Comparison of ENCODE assay signal across 33 cellular contexts in genomic region chrX:12426420-12426819, GRCh38.
A peak's percentile ranks its signal among the peaks of the same experiment; 100 is the strongest.
DNase-seq lines count a peak whose midpoint lies in the region; FAIRE-seq and TF ChIP-seq lines count a peak whose summit lies in the region.
"Had no signal": no experiment of that assay in that cellular context is flagged by ENCODE, and none has a peak within 500 bp of the region (broad histone marks: within the 10 kb centered on the region; RNA-seq: fewer than 3 reads in every experiment).

No MANE protein-coding gene starts in this region.

- H3K4me3 ChIP-seq in HEK293 (ENCODE audit: low read depth, low read length) (no peak overlapping the region), dorsolateral prefrontal cortex (no peak overlapping the region)
- H3K4me3 ChIP-seq: A549; BLaER1; BLaER1 treated with 17β-estradiol and CSF1 and Interleukin-3, amounts not matched to agents 10 nM and 100 nM had no signal

- H3K9me3 ChIP-seq in HEK293 (ENCODE audit: control insufficient read depth, insufficient read depth, low read depth, low read length): no peaks in the 10 kb centered on the region
- H3K9me3 ChIP-seq: A549, BE2C, BLaER1, Caco-2 had no signal

- intact Hi-C loops in dorsolateral prefrontal cortex (cut with DNase I): no loop called here

- DNase-seq in left kidney (ENCODE audit: low read depth, low spot score) (peak; percentile 2), D341Med (ENCODE audit: low spot score) (no peak), GDM1 (lab: John Stamatoyannopoulos, UW) (no peak), dorsolateral prefrontal cortex (no peak)
- DNase-seq: 8988T; ACHN; AML-193; BE2C; C1 segment of cervical spinal cord; Caco-2; Calu3; CD4-positive, alpha-beta memory T cell; CD4-positive, alpha-beta T cell; CD4-positive, CD25-positive, alpha-beta regulatory T cell; CD8-positive, alpha-beta memory T cell; CD8-positive, alpha-beta T cell; COR-L47; DMS 273 treated with DMSO at 0.1 percent for 48 hours; DMS153; DMS53; DMS79; DMS79 treated with DMSO at 0.1 percent for 48 hours; DND-41; EL had no signal

- peaks cover 0 to 39% (median 4%) of the 10 kb centered on the region in 45 donors for H3K27me3 ChIP-seq in dorsolateral prefrontal cortex
- H3K27me3 ChIP-seq: BE2C had no signal

- no peaks in the 10 kb centered on the region for H3K36me3 ChIP-seq in HEK293 (ENCODE audit: control insufficient read depth in 2 of 2, insufficient read depth in 1 of 2, low read length in 2 of 2)
- H3K36me3 ChIP-seq: BE2C; BLaER1; BLaER1 treated with 17β-estradiol and CSF1 and Interleukin-3, amounts not matched to agents 10 nM and 100 nM had no signal

- FAIRE-seq in islet of Langerhans (lab: Jason Lieb, UNC): peak; percentile 66
- FAIRE-seq: A204.1, A549, D721Med had no signal

- CTCF ChIA-PET in HEK293 (lab: Yijun Ruan, JAX): interaction anchor here (0.6 to 0.7 kb wide), 2 partner anchors 9 to 187 kb away, joined by 3 read pairs; no protein-coding TSS in a partner anchor

- H3K27ac ChIP-seq in HEK293 (ENCODE audit: extremely low read depth, low read depth, low read length) (no peak overlapping the region), dorsolateral prefrontal cortex (no peak overlapping the region)
- H3K27ac ChIP-seq: 22Rv1; A549; BLaER1; BLaER1 treated with 17β-estradiol and CSF1 and Interleukin-3, amounts not matched to agents 10 nM and 100 nM; C4-2B had no signal

- POLR2A ChIA-PET in HEK293 (lab: Yijun Ruan, JAX): no interaction called here

- TF ChIP-seq CTCF in HEK293 (tag by site-specific recombination; IDR thresholded peaks at IDR 0.05): no peak
- no peak for TF ChIP-seq CTCF in dorsolateral prefrontal cortex (IDR thresholded peaks at IDR 0.05 in 54 of 56, conservative IDR thresholded peaks at IDR 0.05 in 2 of 56; ENCODE audit: low read depth in 1 of 56, partially characterized antibody in 56 of 56)

- no peaks in the 10 kb centered on the region for H3K4me1 ChIP-seq in HEK293 (ENCODE audit: control insufficient read depth, insufficient read depth, low read length)
- H3K4me1 ChIP-seq: A549, BE2C, Caco-2 had no signal

TF ChIP-seq in HEK293, 187 proteins besides CTCF, POLR2A, EP300 and RAD21:
- TF ChIP-seq ATF2 (tag by site-specific recombination; IDR thresholded peaks at IDR 0.05; ENCODE audit: low read depth) (no peak), EGR2 (tag by site-specific recombination; IDR thresholded peaks at IDR 0.05; ENCODE audit: low read depth) (peak; percentile 72), ZNF514 (tag by site-specific recombination; IDR thresholded peaks at IDR 0.05) (no peak), SETDB1 (IDR thresholded peaks at IDR 0.05; ENCODE audit: insufficient read length, low read length) (no peak), YY2 (tag by site-specific recombination; IDR thresholded peaks at IDR 0.05) (peak; percentile 18; the same call in 1 of the 2 replicates), ZBTB49 (tag by site-specific recombination; IDR thresholded peaks at IDR 0.05; ENCODE audit: low read depth) (no peak), ZFHX2 (tag by site-specific recombination; conservative IDR thresholded peaks at IDR 0.05) (peak; percentile 80), PRDM2 (tag by site-specific recombination; IDR thresholded peaks at IDR 0.05; ENCODE audit: borderline replicate concordance) (no peak), ZNF449 (tag by site-specific recombination; IDR thresholded peaks at IDR 0.05) (no peak), OSR2 (tag by site-specific recombination; IDR thresholded peaks at IDR 0.05) (peak; percentile 33; the same call in 1 of the 2 replicates), ZNF561 (tag by site-specific recombination; IDR thresholded peaks at IDR 0.05; ENCODE audit: borderline replicate concordance) (no peak), ZNF2 (tag by site-specific recombination; IDR thresholded peaks at IDR 0.05) (no peak)
